Comparison of ENCODE assay signal across 1 cellular context in genomic region chr2:151928380-151928779, GRCh38.
TF ChIP-seq lines count a peak whose summit lies in the region.

No MANE protein-coding gene starts in this region.

TF ChIP-seq in H1, 55 proteins besides CTCF, POLR2A, EP300 and RAD21 (continued from another document):
- TF ChIP-seq CTBP2 (IDR thresholded peaks at IDR 0.05; ENCODE audit: borderline replicate concordance, insufficient read depth, insufficient read length, low read length) (no peak), NRF1 (IDR thresholded peaks at IDR 0.05; ENCODE audit: low read depth, low read length) (no peak)
